17 cellular contexts compared by ENCODE assay signal in the genomic region with DNA sequence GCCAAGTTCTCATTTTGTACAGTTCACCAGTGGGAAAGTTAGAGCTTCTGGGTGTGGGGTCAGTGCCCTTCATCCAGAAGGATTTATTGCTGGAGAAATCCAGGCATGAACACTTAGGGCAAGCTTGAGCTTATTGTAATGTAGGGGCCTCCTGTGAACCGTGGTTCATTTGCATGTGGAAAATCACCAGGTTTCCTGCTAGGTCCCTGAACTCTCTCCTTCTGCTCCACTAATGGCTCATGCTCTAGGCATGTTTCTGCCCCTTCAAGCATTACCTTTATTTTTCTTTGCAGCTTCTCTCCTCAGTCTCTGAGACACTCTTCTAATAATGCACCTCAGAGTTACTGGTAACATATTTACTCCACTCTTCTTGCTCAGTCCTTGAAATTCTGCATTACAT.
DNase-seq lines count a peak whose midpoint lies in the region; ATAC-seq, FAIRE-seq and TF ChIP-seq lines count a peak whose summit lies in the region.
"Had no signal": no experiment of that assay in that cellular context is flagged by ENCODE, and none has a peak within 500 bp of the region (broad histone marks: within the 10 kb centered on the region; RNA-seq: fewer than 3 reads in every experiment).

No MANE protein-coding gene starts in this region.

- H2BK15ac ChIP-seq in H9 (ENCODE audit: low read depth, low read length) (no peak overlapping the region), H1 (ENCODE audit: low read length) (no peak overlapping the region), mesendoderm (replicated peaks; ENCODE audit: low read depth) (no peak overlapping the region)

- H3K36me3 ChIP-seq in H1 (ENCODE audit: control insufficient read depth in 2 of 4, insufficient read depth in 4 of 4, low read length in 3 of 4) (no peaks in the 10 kb centered on the region), kidney epithelial cell (ENCODE audit: control insufficient read depth, insufficient read depth, low read length) (no peaks in the 10 kb centered on the region), mesendoderm (ENCODE audit: control insufficient read depth, insufficient read depth, low read length) (no peaks in the 10 kb centered on the region), transverse colon (no peaks in the 10 kb centered on the region)

- H2AK5ac ChIP-seq in H9 (ENCODE audit: insufficient read length, low read length) (no peak overlapping the region), H1 (ENCODE audit: low read depth, low read length) (no peak overlapping the region), mesendoderm (ENCODE audit: low read length) (no peak overlapping the region)

- H2BK5ac ChIP-seq in H9 (ENCODE audit: insufficient read length, low read length) (no peak overlapping the region), H1 (ENCODE audit: low read depth, low read length) (no peak overlapping the region), mesendoderm (ENCODE audit: low read length) (no peak overlapping the region)

- H4K91ac ChIP-seq in H9 (ENCODE audit: insufficient read length, low read depth, low read length) (no peak overlapping the region), H1 (replicated peaks; ENCODE audit: insufficient read length, low read length) (no peak overlapping the region)

- H4K5ac ChIP-seq in H9 (ENCODE audit: insufficient read length, low read depth, low read length) (no peak overlapping the region), H1 (ENCODE audit: insufficient read length, low read depth, low read length) (no peak overlapping the region), mesendoderm (ENCODE audit: low read length) (no peak overlapping the region)

- H3K9me3 ChIP-seq in H9 (ENCODE audit: control insufficient read depth, low read depth, low read length) (no peaks in the 10 kb centered on the region), H1 (ENCODE audit: insufficient read depth in 2 of 2, low read depth in 1 of 2, low read length in 1 of 2) (no peaks in the 10 kb centered on the region), transverse colon (no peaks in the 10 kb centered on the region)

- no peak overlapping the region for H3K27ac ChIP-seq in H9 (ENCODE audit: insufficient read length, low read depth, low read length)
- H3K27ac ChIP-seq in H1 (ENCODE audit: low read depth, low read length): no peak overlapping the region
- H3K27ac ChIP-seq in mesendoderm (ENCODE audit: low read depth, low read length): no peak overlapping the region
- H3K27ac ChIP-seq in transverse colon: no peak overlapping the region
- H3K27ac ChIP-seq: HL-60 had no signal

- POLR2A ChIA-PET in H1 (lab: Charles Lee; ENCODE audit: partially characterized antibody): no interaction called here

- H3K27me3 Mint-ChIP-seq in H9 (ENCODE audit: low read depth): no peaks in the 10 kb centered on the region

- no peaks in the 10 kb centered on the region for H4K20me1 ChIP-seq in H9 (ENCODE audit: control insufficient read depth, insufficient read depth, insufficient read length)
- no peaks in the 10 kb centered on the region for H4K20me1 ChIP-seq in H1 (replicated peaks in 1 of 2; ENCODE audit: control insufficient read depth in 1 of 2, insufficient read depth in 2 of 2, low read length in 2 of 2)

- H2BK120ac ChIP-seq in H9 (ENCODE audit: low read depth, low read length, poor library complexity, severe bottlenecking): no peak overlapping the region
- no peak overlapping the region for H2BK120ac ChIP-seq in H1 (replicated peaks; ENCODE audit: low read depth, low read length)
- H2BK120ac ChIP-seq in mesendoderm (ENCODE audit: low read depth, low read length): no peak overlapping the region

- H3K9me3 Mint-ChIP-seq in H9: no peaks in the 10 kb centered on the region
- H3K9me3 Mint-ChIP-seq: CD4-positive, alpha-beta T cell had no signal

- WGBS in H9 (ENCODE audit: extremely low coverage, insufficient read length, low lambda C conversion rate): no CpG with 5 or more reads among the region's 1 CpG
- 0% methylated on average over 1 of the region's 1 CpG; no CpG with 5 or more reads in 1 of the 2 experiments for WGBS in H1 (ENCODE audit: extremely low coverage in 1 of 2, insufficient coverage in 1 of 2, insufficient read length in 1 of 2, insufficient replicate concordance in 2 of 2, low coverage in 1 of 2, low lambda C conversion rate in 2 of 2, missing lambda C conversion rate in 1 of 2), 2 experiments
- WGBS in mesendoderm (ENCODE audit: extremely low coverage, insufficient coverage, low lambda C conversion rate): no CpG with 5 or more reads among the region's 1 CpG
- WGBS in transverse colon (ENCODE audit: low coverage in 1 of 2), 2 donors: 14 to 22% methylated on average over 1 of the region's 1 CpG

- H3K4me1 ChIP-seq in H9 (ENCODE audit: insufficient read depth, low read length) (peaks cover 7% of the 10 kb centered on the region; the same call in 1 of the 2 replicates), H1 (replicated peaks in 1 of 4; ENCODE audit: control insufficient read depth in 3 of 4, insufficient read depth in 4 of 4, low read length in 3 of 4) (peaks cover 0 to 6% (median 4%) of the 10 kb centered on the region in 4 experiments; a peak in 6 of 7 replicates), mesendoderm (ENCODE audit: control insufficient read depth, low read depth, low read length) (no peaks in the 10 kb centered on the region), transverse colon (no peaks in the 10 kb centered on the region)

- 0 out of 4 replicates have a peak, but pooled peaks of 1 of the 2 experiments have one; percentile 3 for TF ChIP-seq RAD21 in H1 (IDR thresholded peaks at IDR 0.05 in 1 of 2, conservative IDR thresholded peaks at IDR 0.05 in 1 of 2; ENCODE audit: low read depth in 2 of 2, low read length in 2 of 2)

- H3K56ac ChIP-seq in H9 (ENCODE audit: insufficient read length, low read depth, low read length) (no peak overlapping the region), H1 (replicated peaks; ENCODE audit: insufficient read length, low read depth, low read length) (no peak overlapping the region), mesendoderm (ENCODE audit: low read length) (no peak overlapping the region)

- H3T11ph ChIP-seq in H9 (ENCODE audit: low read length): no peak overlapping the region

- H2BK12ac ChIP-seq in H9 (ENCODE audit: insufficient read length, low read depth, low read length) (no peak overlapping the region), H1 (ENCODE audit: low read depth, low read length) (no peak overlapping the region)

- intact Hi-C loops in transverse colon (cut with DNase I; ENCODE audit: low total_unique reads): no loop called here

- no peak for TF ChIP-seq POLR2A in H1 (IDR thresholded peaks at IDR 0.05; ENCODE audit: control extremely low read depth in 1 of 2, low read depth in 2 of 2, low read length in 2 of 2)
- TF ChIP-seq POLR2A in erythroblast (IDR thresholded peaks at IDR 0.05; ENCODE audit: low read length): no peak
- TF ChIP-seq POLR2A in transverse colon (IDR thresholded peaks at IDR 0.05): no peak

- no peak for TF ChIP-seq EP300 in H1 (IDR thresholded peaks at IDR 0.05; ENCODE audit: borderline replicate concordance in 1 of 2, low read depth in 2 of 2, low read length in 2 of 2)
- TF ChIP-seq EP300 in transverse colon (IDR thresholded peaks at IDR 0.05; ENCODE audit: low read depth): no peak

- peak; percentile 7 for FAIRE-seq in H1 (lab: Jason Lieb, UNC)
- FAIRE-seq: A204.1, GM12891, GM19239, H54 had no signal

- H3K27me3 ChIP-seq in H9 (ENCODE audit: insufficient read depth, low read length) (no peaks in the 10 kb centered on the region), H1 (replicated peaks in 1 of 4; ENCODE audit: control insufficient read depth in 3 of 4, extremely low read depth in 1 of 4, insufficient read depth in 3 of 4, low read length in 3 of 4) (no peaks in the 10 kb centered on the region), kidney epithelial cell (ENCODE audit: control insufficient read depth, insufficient read depth, low read length) (no peaks in the 10 kb centered on the region), mesendoderm (ENCODE audit: insufficient read depth, low read length, poor library complexity) (no peaks in the 10 kb centered on the region), transverse colon (no peaks in the 10 kb centered on the region)

- H3K4me3 Mint-ChIP-seq in H9: no peak overlapping the region
- H3K4me3 Mint-ChIP-seq: B cell; CD4-positive, alpha-beta T cell had no signal

- H2AFZ ChIP-seq in H9 (ENCODE audit: low read length) (no peak overlapping the region), H1 (ENCODE audit: low read length) (no peak overlapping the region)

- TF ChIP-seq CTCF in H9 (conservative IDR thresholded peaks at IDR 0.05): no peak
- no peak for TF ChIP-seq CTCF in H1 (IDR thresholded peaks at IDR 0.05; ENCODE audit: control extremely low read depth in 1 of 3, insufficient read depth in 1 of 3, low read depth in 1 of 3, low read length in 3 of 3)
- TF ChIP-seq CTCF in kidney epithelial cell (IDR thresholded peaks at IDR 0.05; ENCODE audit: insufficient read depth, low read length, poor library complexity, severe bottlenecking): no peak
- TF ChIP-seq CTCF in transverse colon (IDR thresholded peaks at IDR 0.05): no peak

- in situ Hi-C loops in transverse colon (cut with MboI; ENCODE audit: low pct_ligation_motif_present in 1 of 4, low pct_unique_long_range_greater_than_20kb in 1 of 4, low sequenced_read_pairs in 3 of 4): no loop called here

- no peak overlapping the region for H3K23ac ChIP-seq in H9 (ENCODE audit: insufficient read length, low read depth, low read length)
- no peak overlapping the region for H3K23ac ChIP-seq in H1 (ENCODE audit: insufficient read length)
- H3K23ac ChIP-seq in mesendoderm (ENCODE audit: low read length): no peak overlapping the region

- no peaks in the 10 kb centered on the region for H3K79me1 ChIP-seq in H9 (ENCODE audit: insufficient read depth, low read depth, low read length, poor library complexity, severe bottlenecking)
- H3K79me1 ChIP-seq in H1 (ENCODE audit: low read depth, low read length): no peaks in the 10 kb centered on the region
- H3K79me1 ChIP-seq in mesendoderm (ENCODE audit: low read length): no peaks in the 10 kb centered on the region

- H2BK20ac ChIP-seq in H9 (ENCODE audit: low read depth, low read length, poor library complexity, severe bottlenecking): no peak overlapping the region
- H2BK20ac ChIP-seq in H1 (ENCODE audit: low read length): no peak overlapping the region

- H3K27ac Mint-ChIP-seq in H9: peak overlapping the region in 1 of 3 experiments; percentile 21; a peak in 1 of 7 replicates
- H3K27ac Mint-ChIP-seq: B cell; CD4-positive, alpha-beta T cell had no signal

- H3K4me2 ChIP-seq in H9 (ENCODE audit: insufficient read depth, insufficient read length, low read length): no peak overlapping the region
- H3K4me2 ChIP-seq in H1 (ENCODE audit: insufficient read depth in 1 of 2, low read depth in 2 of 2, low read length in 2 of 2): peak overlapping the region; percentile 6 to 35; a peak in 3 of 4 replicates
- no peak overlapping the region for H3K4me2 ChIP-seq in mesendoderm (ENCODE audit: low read length)

- H3K14ac ChIP-seq in H9 (ENCODE audit: insufficient read depth, low read length): no peak overlapping the region
- H3K14ac ChIP-seq in H1 (ENCODE audit: insufficient read length): no peak overlapping the region

- DNase-seq in H9 (peak; percentile 35), H1 (ENCODE audit: low read depth in 1 of 2, low spot score in 2 of 2) (no peak), kidney epithelial cell (ENCODE audit: low read depth) (peak; percentile 19), mesendoderm (peak; percentile 38), erythroblast (lab: John Stamatoyannopoulos, UW) (no peak), transverse colon (no peak)
- DNase-seq: C1 segment of cervical spinal cord; CD4-positive, alpha-beta T cell; DMS79 had no signal

- H3K4ac ChIP-seq in H9 (ENCODE audit: low read depth, low read length): no peak overlapping the region
- H3K4ac ChIP-seq in H1 (replicated peaks; ENCODE audit: insufficient read length, low read depth, low read length): no peak overlapping the region
- no peak overlapping the region for H3K4ac ChIP-seq in mesendoderm (ENCODE audit: low read depth, low read length)

- no peaks in the 10 kb centered on the region for H3K36me3 Mint-ChIP-seq in H9 (ENCODE audit: insufficient read depth in 1 of 3, low read depth in 3 of 3)

- H3K9ac ChIP-seq in H9 (ENCODE audit: extremely low read depth, insufficient read length, low read length) (no peak overlapping the region), H1 (replicated peaks in 1 of 4; ENCODE audit: extremely low read depth in 1 of 4, low read depth in 3 of 4, low read length in 3 of 4) (no peak overlapping the region), mesendoderm (ENCODE audit: low read length) (no peak overlapping the region)

- H3K4me3 ChIP-seq in H1 (ENCODE audit: extremely low read depth in 1 of 4, insufficient read depth in 2 of 4, low read depth in 3 of 4, low read length in 4 of 4) (no peak overlapping the region), kidney epithelial cell (ENCODE audit: low read depth, low read length) (no peak overlapping the region), mesendoderm (ENCODE audit: low read length) (no peak overlapping the region), transverse colon (no peak overlapping the region)

- H3K23me2 ChIP-seq in H9 (ENCODE audit: insufficient read length, low read depth, low read length, poor library complexity, severe bottlenecking) (no peaks in the 10 kb centered on the region), H1 (ENCODE audit: low read depth, low read length) (no peaks in the 10 kb centered on the region; the same call in 1 of the 2 replicates)

- H3K79me2 ChIP-seq in H9 (ENCODE audit: insufficient read depth, low read length) (no peaks in the 10 kb centered on the region), H1 (ENCODE audit: control insufficient read depth in 1 of 2, insufficient read depth in 2 of 2, low read length in 2 of 2) (no peaks in the 10 kb centered on the region), mesendoderm (ENCODE audit: control insufficient read depth, insufficient read depth, low read length) (no peaks in the 10 kb centered on the region)

- no peak overlapping the region for H4K8ac ChIP-seq in H9 (replicated peaks; ENCODE audit: insufficient read length, low read depth, low read length)
- H4K8ac ChIP-seq in H1 (ENCODE audit: extremely low read depth, insufficient read depth, low read length): no peak overlapping the region
- H4K8ac ChIP-seq in mesendoderm (ENCODE audit: low read depth, low read length): no peak overlapping the region

- H3K18ac ChIP-seq in H9 (ENCODE audit: insufficient read length, low read depth, low read length) (no peak overlapping the region), H1 (ENCODE audit: extremely low read depth, low read length) (no peak overlapping the region), mesendoderm (ENCODE audit: low read length) (no peak overlapping the region)

- peaks cover 29 to 30% of the 10 kb centered on the region in 2 experiments for H3K4me1 Mint-ChIP-seq in H9
- H3K4me1 Mint-ChIP-seq: B cell had no signal

- CTCF ChIA-PET in H1 (lab: Charles Lee; ENCODE audit: partially characterized antibody): no interaction called here

- ATAC-seq in GM18517 (IDR thresholded peaks at IDR 0.05; ENCODE audit: unreplicated experiment) (no peak), GM19463 (IDR thresholded peaks at IDR 0.05; ENCODE audit: unreplicated experiment) (no peak)

Comparison
In these comparisons a context has a peak if more than half of its experiments do, and no peak if none do; other contexts are left out.
1. DNase-seq: peak in H9 (single experiment), kidney epithelial cell (single experiment) and mesendoderm (single experiment); none in H1 (0 of 2), erythroblast (0 of 2) and transverse colon (single experiment).
2. H3K4me2 ChIP-seq: peak in H1 (2 of 2); none in H9 (single experiment) and mesendoderm (single experiment).